In the genomic region with DNA sequence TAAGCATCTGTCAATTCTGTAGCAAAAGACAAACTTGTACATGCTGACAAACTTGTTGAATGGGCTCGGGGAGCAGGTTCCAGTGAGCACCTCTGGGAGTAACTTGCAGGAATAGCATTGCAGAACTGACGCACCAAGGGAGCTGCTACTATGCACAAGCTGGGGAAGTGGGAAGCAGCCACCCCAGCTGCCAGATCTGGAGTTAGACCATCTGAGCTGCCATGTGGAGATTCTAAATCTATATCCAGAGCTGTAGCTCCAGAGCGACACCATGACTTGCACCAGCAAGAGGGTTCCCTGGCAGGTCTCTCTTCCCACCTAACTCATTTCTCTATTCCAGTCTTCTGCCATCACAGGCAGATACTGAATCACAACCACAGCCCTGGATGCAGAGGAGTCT, we compare ENCODE assay signal across 24 cellular contexts.
"Had no signal": no experiment of that assay in that cellular context is flagged by ENCODE, and none has a peak within 500 bp of the region (broad histone marks: within the 10 kb centered on the region; RNA-seq: fewer than 3 reads in every experiment).

No MANE protein-coding gene starts in this region.

- DNase-seq: Kasumi-1, MM.1S, NCI-H1092 treated with DMSO at 0.1 percent for 48 hours, NCI-H1436, NCI-H187, NCI-H2029, NCI-H2081 treated with DMSO at 0.1 percent for 48 hours, NCI-H2171, NCI-H226, NCI-H446, NCI-H510A, NCI-H524 treated with DMSO at 0.1 percent for 48 hours, NCI-H69, NCI-H774, PC-3, SHP77, SK-N-SH, SW 1271 had no signal

- H3K4me3 ChIP-seq: K562 had no signal

- ATAC-seq: K562, Panc1, PC-3 had no signal

- H3K4me3 Mint-ChIP-seq: IgD-negative memory B cell had no signal

- H3K27ac ChIP-seq: HL-60, KMS-11, RWPE1 had no signal

- H3K36me3 Mint-ChIP-seq: IgD-negative memory B cell had no signal

- H3K9me3 Mint-ChIP-seq: IgD-negative memory B cell had no signal

- H3K27ac Mint-ChIP-seq: IgD-negative memory B cell had no signal
